9 cellular contexts compared by ENCODE assay signal in genomic region chr6:10838794-10839333, GRCh38. TPM values are rescaled to one million over a fixed set of nuclear protein-coding genes. Genes with fewer than 3 reads are reported as not detected.
A peak's percentile ranks its signal among the peaks of the same experiment; 100 is the strongest.
DNase-seq lines count a peak whose midpoint lies in the region; ATAC-seq and TF ChIP-seq lines count a peak whose summit lies in the region.
"Had no signal": no experiment of that assay in that cellular context is flagged by ENCODE, and none has a peak within 500 bp of the region (broad histone marks: within the 10 kb centered on the region; RNA-seq: fewer than 3 reads in every experiment).

No MANE protein-coding gene starts in this region.

- peak; percentile 79 for ATAC-seq in GM18909 (IDR thresholded peaks at IDR 0.05; ENCODE audit: poor library complexity, unreplicated experiment)
- peak; percentile 69 for ATAC-seq in HG03095 (IDR thresholded peaks at IDR 0.05; ENCODE audit: unreplicated experiment)
- ATAC-seq in T-helper 17 cell = peak; percentile 32

- H3K4me1 Mint-ChIP-seq in T-helper 17 cell = peaks cover 18% of the 10 kb centered on the region

- H3K27ac Mint-ChIP-seq in T-helper 17 cell = peak overlapping the region; percentile 81

- peaks cover 0 to 20% (median 18%) of the 10 kb centered on the region in 4 donors for H3K4me1 ChIP-seq in sigmoid colon

- H3K27me3 ChIP-seq in sigmoid colon = peaks cover 9 to 48% (median 35%) of the 10 kb centered on the region in 3 donors

- H3K4me3 ChIP-seq in fibroblast of pulmonary artery (replicated peaks; ENCODE audit: low read depth, low read length) = peak overlapping the region; percentile 64
- H3K4me3 ChIP-seq in sigmoid colon = peak overlapping the region in 3 of 4 donors; percentile 48 to 59 (median 59)

- WGBS in sigmoid colon, 2 donors = 54 to 59% methylated on average over 8 of the region's 8 CpGs

- H3K9me3 ChIP-seq in T-helper 17 cell (ENCODE audit: control insufficient read depth, low read length, poor library complexity, severe bottlenecking) (no peaks in the 10 kb centered on the region), sigmoid colon (peaks cover 0 to 6% (median 0%) of the 10 kb centered on the region in 4 donors)

- TF ChIP-seq CTCF in fibroblast of pulmonary artery (IDR thresholded peaks at IDR 0.05; ENCODE audit: low read length, missing control alignments) (no peak), sigmoid colon (IDR thresholded peaks at IDR 0.05) (no peak)

- peak; percentile 19 for DNase-seq in AG08395 (ENCODE audit: low spot score)
- no peak for DNase-seq in T-helper 17 cell
- no peak for DNase-seq in fibroblast of pulmonary artery (ENCODE audit: low read depth)
- DNase-seq in sigmoid colon = no peak
- DNase-seq in NCI-H510A (lab: John Stamatoyannopoulos, UW) = no peak
- no peak for DNase-seq in retina

- peak overlapping the region in 1 of 4 donors; percentile 4 for H3K27ac ChIP-seq in sigmoid colon

- no peak for TF ChIP-seq POLR2A in sigmoid colon (IDR thresholded peaks at IDR 0.05)

- intact Hi-C loops in sigmoid colon (cut with DNase I) = no loop called here

- TF ChIP-seq EP300 in sigmoid colon (IDR thresholded peaks at IDR 0.05) = no peak

- peaks cover 65% of the 10 kb centered on the region for H3K27me3 Mint-ChIP-seq in T-helper 17 cell

- peak overlapping the region; percentile 81 for H3K4me3 Mint-ChIP-seq in T-helper 17 cell

- H3K36me3 Mint-ChIP-seq in T-helper 17 cell (ENCODE audit: low read depth) = peaks cover 3% of the 10 kb centered on the region

- H3K36me3 ChIP-seq in sigmoid colon = no peaks in the 10 kb centered on the region

RNA-seq across cellular contexts. Expression of gene MAK, which starts 0.5 kb away (rescaled TPM):
- total RNA-seq in T-helper 17 cell = under 1 TPM; 0.75 to 0.78 TPM
- total RNA-seq in sigmoid colon = under 1 TPM in 1 of 4 donors, not detected in 3; 0.36 TPM
- polyA plus RNA-seq in sigmoid colon = under 1 TPM in 1 of 3 donors, not detected in 2; 0.03 TPM
- total RNA-seq: HT1080 had no signal

RNA-seq across cellular contexts. Expression of gene GCM2, which starts 43.0 kb away (rescaled TPM):
- total RNA-seq in T-helper 17 cell = not detected
- total RNA-seq in sigmoid colon = not detected
- not detected for polyA plus RNA-seq in sigmoid colon
- total RNA-seq: HT1080 had no signal

RNA-seq across cellular contexts. Expression of gene SYCP2L, which starts 48.0 kb away (rescaled TPM):
- total RNA-seq in T-helper 17 cell = not detected
- total RNA-seq in sigmoid colon = 10 to 100 TPM in 1 of 4 donors, 1 to 10 TPM in 1, under 1 TPM in 2; 0.66 to 22.1 (median 0.91) TPM
- under 1 TPM in 1 of 3 donors, not detected in 2; 0.09 TPM for polyA plus RNA-seq in sigmoid colon
- total RNA-seq: HT1080 had no signal
